ENCODE assay signal across 1 cellular context in genomic region chr11:105371311-105371710, GRCh38.
TF ChIP-seq lines count a peak whose summit lies in the region.

No MANE protein-coding gene starts in this region.

TF ChIP-seq in GM23338, 12 proteins besides CTCF, POLR2A, EP300 and RAD21 (continued from another document):
- TF ChIP-seq, protein P1, sequence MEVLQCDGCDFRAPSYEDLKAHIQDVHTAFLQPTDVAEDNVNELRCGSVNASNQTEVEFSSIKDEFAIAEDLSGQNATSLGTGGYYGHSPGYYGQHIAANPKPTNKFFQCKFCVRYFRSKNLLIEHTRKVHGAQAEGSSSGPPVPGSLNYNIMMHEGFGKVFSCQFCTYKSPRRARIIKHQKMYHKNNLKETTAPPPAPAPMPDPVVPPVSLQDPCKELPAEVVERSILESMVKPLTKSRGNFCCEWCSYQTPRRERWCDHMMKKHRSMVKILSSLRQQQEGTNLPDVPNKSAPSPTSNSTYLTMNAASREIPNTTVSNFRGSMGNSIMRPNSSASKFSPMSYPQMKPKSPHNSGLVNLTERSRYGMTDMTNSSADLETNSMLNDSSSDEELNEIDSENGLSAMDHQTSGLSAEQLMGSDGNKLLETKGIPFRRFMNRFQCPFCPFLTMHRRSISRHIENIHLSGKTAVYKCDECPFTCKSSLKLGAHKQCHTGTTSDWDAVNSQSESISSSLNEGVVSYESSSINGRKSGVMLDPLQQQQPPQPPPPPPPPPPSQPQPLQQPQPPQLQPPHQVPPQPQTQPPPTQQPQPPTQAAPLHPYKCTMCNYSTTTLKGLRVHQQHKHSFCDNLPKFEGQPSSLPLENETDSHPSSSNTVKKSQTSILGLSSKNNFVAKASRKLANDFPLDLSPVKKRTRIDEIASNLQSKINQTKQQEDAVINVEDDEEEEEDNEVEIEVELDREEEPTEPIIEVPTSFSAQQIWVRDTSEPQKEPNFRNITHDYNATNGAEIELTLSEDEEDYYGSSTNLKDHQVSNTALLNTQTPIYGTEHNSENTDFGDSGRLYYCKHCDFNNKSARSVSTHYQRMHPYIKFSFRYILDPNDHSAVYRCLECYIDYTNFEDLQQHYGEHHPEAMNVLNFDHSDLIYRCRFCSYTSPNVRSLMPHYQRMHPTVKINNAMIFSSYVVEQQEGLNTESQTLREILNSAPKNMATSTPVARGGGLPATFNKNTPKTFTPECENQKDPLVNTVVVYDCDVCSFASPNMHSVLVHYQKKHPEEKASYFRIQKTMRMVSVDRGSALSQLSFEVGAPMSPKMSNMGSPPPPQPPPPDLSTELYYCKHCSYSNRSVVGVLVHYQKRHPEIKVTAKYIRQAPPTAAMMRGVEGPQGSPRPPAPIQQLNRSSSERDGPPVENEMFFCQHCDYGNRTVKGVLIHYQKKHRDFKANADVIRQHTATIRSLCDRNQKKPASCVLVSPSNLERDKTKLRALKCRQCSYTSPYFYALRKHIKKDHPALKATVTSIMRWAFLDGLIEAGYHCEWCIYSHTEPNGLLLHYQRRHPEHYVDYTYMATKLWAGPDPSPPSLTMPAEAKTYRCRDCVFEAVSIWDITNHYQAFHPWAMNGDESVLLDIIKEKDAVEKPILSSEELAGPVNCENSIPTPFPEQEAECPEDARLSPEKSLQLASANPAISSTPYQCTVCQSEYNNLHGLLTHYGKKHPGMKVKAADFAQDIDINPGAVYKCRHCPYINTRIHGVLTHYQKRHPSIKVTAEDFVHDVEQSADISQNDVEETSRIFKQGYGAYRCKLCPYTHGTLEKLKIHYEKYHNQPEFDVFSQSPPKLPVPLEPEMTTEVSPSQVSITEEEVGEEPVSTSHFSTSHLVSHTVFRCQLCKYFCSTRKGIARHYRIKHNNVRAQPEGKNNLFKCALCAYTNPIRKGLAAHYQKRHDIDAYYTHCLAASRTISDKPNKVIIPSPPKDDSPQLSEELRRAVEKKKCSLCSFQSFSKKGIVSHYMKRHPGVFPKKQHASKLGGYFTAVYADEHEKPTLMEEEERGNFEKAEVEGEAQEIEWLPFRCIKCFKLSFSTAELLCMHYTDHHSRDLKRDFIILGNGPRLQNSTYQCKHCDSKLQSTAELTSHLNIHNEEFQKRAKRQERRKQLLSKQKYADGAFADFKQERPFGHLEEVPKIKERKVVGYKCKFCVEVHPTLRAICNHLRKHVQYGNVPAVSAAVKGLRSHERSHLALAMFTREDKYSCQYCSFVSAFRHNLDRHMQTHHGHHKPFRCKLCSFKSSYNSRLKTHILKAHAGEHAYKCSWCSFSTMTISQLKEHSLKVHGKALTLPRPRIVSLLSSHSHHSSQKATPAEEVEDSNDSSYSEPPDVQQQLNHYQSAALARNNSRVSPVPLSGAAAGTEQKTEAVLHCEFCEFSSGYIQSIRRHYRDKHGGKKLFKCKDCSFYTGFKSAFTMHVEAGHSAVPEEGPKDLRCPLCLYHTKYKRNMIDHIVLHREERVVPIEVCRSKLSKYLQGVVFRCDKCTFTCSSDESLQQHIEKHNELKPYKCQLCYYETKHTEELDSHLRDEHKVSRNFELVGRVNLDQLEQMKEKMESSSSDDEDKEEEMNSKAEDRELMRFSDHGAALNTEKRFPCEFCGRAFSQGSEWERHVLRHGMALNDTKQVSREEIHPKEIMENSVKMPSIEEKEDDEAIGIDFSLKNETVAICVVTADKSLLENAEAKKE (CRISPR knock-in tag; IDR thresholded peaks at IDR 0.05), result no peak
